Comparison of ENCODE assay signal across 1 cellular context in genomic region chr1:66333463-66334232, GRCh38.
TF ChIP-seq lines count a peak whose summit lies in the region.

No MANE protein-coding gene starts in this region.

TF ChIP-seq in GM12878, 131 proteins besides CTCF, POLR2A, EP300 and RAD21 (continued from another document):
- TF ChIP-seq MLLT1 (IDR thresholded peaks at IDR 0.05) (peak; percentile 67; the same call in 1 of the 2 replicates), SIX5 (IDR thresholded peaks at IDR 0.05; ENCODE audit: low read depth, low read length, severe bottlenecking) (no peak), IKZF2 (IDR thresholded peaks at IDR 0.05) (peak in 1 of 2 experiments; percentile 55; a peak in 2 of 4 replicates), NKRF (conservative IDR thresholded peaks at IDR 0.05) (no peak), POU2F2 (IDR thresholded peaks at IDR 0.05; ENCODE audit: borderline replicate concordance, low read depth, low read length) (0 out of 3 replicates have a peak, but pooled peaks have one; percentile 35), CBFB (IDR thresholded peaks at IDR 0.05; ENCODE audit: low read depth) (no peak), CBX3 (IDR thresholded peaks at IDR 0.05; ENCODE audit: borderline replicate concordance, low read depth) (no peak), NFXL1 (IDR thresholded peaks at IDR 0.05; ENCODE audit: borderline replicate concordance) (no peak), ZBTB33 (IDR thresholded peaks at IDR 0.05) (no peak), NR2F1 (conservative IDR thresholded peaks at IDR 0.05) (no peak), CEBPB (IDR thresholded peaks at IDR 0.05; ENCODE audit: borderline replicate concordance in 1 of 2, low read depth in 2 of 2, low read length in 2 of 2) (no peak), POLR2AphosphoS5 (IDR thresholded peaks at IDR 0.05; ENCODE audit: low read length) (peak; percentile 81), MTA2 (IDR thresholded peaks at IDR 0.05; ENCODE audit: low read depth) (no peak), SIN3A (IDR thresholded peaks at IDR 0.05; ENCODE audit: low read depth, low read length) (no peak), SMAD5 (IDR thresholded peaks at IDR 0.05; ENCODE audit: low read depth) (no peak), BHLHE40 (IDR thresholded peaks at IDR 0.05; ENCODE audit: borderline replicate concordance in 1 of 2, low read depth in 2 of 2, low read length in 1 of 2) (no peak), HDGF (IDR thresholded peaks at IDR 0.05) (peak; percentile 38; the same call in 1 of the 2 replicates), YBX1 (IDR thresholded peaks at IDR 0.05) (no peak), RELB (IDR thresholded peaks at IDR 0.05; ENCODE audit: low read depth) (peak; percentile 20; the same call in 1 of the 2 replicates), MTA3 (IDR thresholded peaks at IDR 0.05; ENCODE audit: borderline replicate concordance, low read length) (0 out of 2 replicates have a peak, but pooled peaks have one; percentile 40), KDM1A (IDR thresholded peaks at IDR 0.05; ENCODE audit: borderline replicate concordance) (no peak)
